27 cellular contexts compared by ENCODE assay signal in genomic region chr11:39177678-39178077, GRCh38.
"Had no signal": no experiment of that assay in that cellular context is flagged by ENCODE, and none has a peak within 500 bp of the region (broad histone marks: within the 10 kb centered on the region; RNA-seq: fewer than 3 reads in every experiment).

No MANE protein-coding gene starts in this region.

- FAIRE-seq: urothelium cell line had no signal

- H3K4me1 ChIP-seq: suprapubic skin, testis, thyroid gland, tibial artery, tibial nerve, transverse colon, upper lobe of left lung, upper lobe of right lung, uterus, vagina had no signal

- H3K9me3 ChIP-seq: stomach, suprapubic skin, testis, thoracic aorta, thyroid gland, tibial artery, tibial nerve, transverse colon, upper lobe of left lung, upper lobe of right lung, uterus, vagina had no signal

- ATAC-seq: stimulated activated effector memory CD8-positive, alpha-beta T cell treated with anti-CD3 and anti-CD28 coated beads, Interleukin-12 subunit alpha, Interleukin-12 subunit beta, amount 100 ng/mL, for 72 hours; stimulated activated memory B cell treated with anti-CD40 and anti-IgM and Interleukin-4, amounts not matched to agents 10 μg/mL and 1 μg/mL and 100 μg/mL, for 72 hours; stimulated activated naive B cell treated with anti-CD40 and anti-IgM and Interleukin-4, amounts not matched to agents 10 μg/mL and 1 μg/mL and 100 μg/mL, for 72 hours; stimulated activated naive CD8-positive, alpha-beta T cell treated with anti-CD3 and anti-CD28 coated beads, Interleukin-15, amount 100 ng/mL, for 72 hours; stimulated activated naive CD8-positive, alpha-beta T cell treated with anti-CD3 and anti-CD28 coated beads, Interleukin-15, Interleukin-2, amounts not matched to agents 100 U/mL and 50 U/mL, for 24 hours; upper lobe of right lung had no signal

- H3K36me3 ChIP-seq: stomach, suprapubic skin, thoracic aorta, thyroid gland, tibial artery, tibial nerve, transverse colon, upper lobe of left lung, upper lobe of right lung, uterus, vagina had no signal

- H3K4me3 ChIP-seq: stomach, suprapubic skin, testis, thoracic aorta, thyroid gland, tibial artery, tibial nerve, transverse colon, upper lobe of left lung, upper lobe of right lung, uterus, vagina had no signal

- DNase-seq: stimulated activated CD4-positive, alpha-beta T cell treated with anti-CD3 and anti-CD28 coated beads, Interleukin-2, amount 100 ng/mL, for 48 hours; stimulated activated CD4-positive, alpha-beta T cell treated with anti-CD3 and anti-CD28 coated beads, Interleukin-4, amount 100 ng/mL, for 1 hour; stimulated activated CD4-positive, alpha-beta T cell treated with anti-CD3 and anti-CD28 coated beads, Interleukin-4, amount 100 ng/mL, for 24 hours; stimulated activated CD4-positive, alpha-beta T cell treated with anti-CD3 and anti-CD28 coated beads, Interleukin-4, amount 100 ng/mL, for 4 hours; stimulated activated CD8-positive, alpha-beta memory T cell treated with anti-CD3 and anti-CD28 coated beads, Interleukin-4, amount 100 ng/mL, for 48 hours; stimulated activated naive B cell treated with anti-CD40 and anti-IgM and Interleukin-4, amounts not matched to agents 10 μg/mL and 1 μg/mL and 100 μg/mL, for 72 hours; stimulated activated naive CD4-positive, alpha-beta T cell; stimulated activated naive CD4-positive, alpha-beta T cell treated with Interleukin-2 at 50 U/mL for 16 hours; stimulated activated naive CD8-positive, alpha-beta T cell treated with anti-CD3 and anti-CD28 coated beads, Interleukin-15, amount 100 ng/mL, for 72 hours; stimulated activated naive CD8-positive, alpha-beta T cell treated with anti-CD3 and anti-CD28 coated beads, Interleukin-15, Interleukin-2, amounts not matched to agents 100 U/mL and 50 U/mL, for 24 hours; stomach; substantia nigra; testis; thyroid gland; tibial artery; transverse colon; trophoblast cell; upper lobe of left lung; upper lobe of right lung; uterus had no signal

- H3K27me3 ChIP-seq: stomach, suprapubic skin, testis, thyroid gland, tibial artery, tibial nerve, transverse colon, upper lobe of left lung, upper lobe of right lung, vagina had no signal

- H3K27ac ChIP-seq: stomach, suprapubic skin, testis, thoracic aorta, thyroid gland, tibial artery, tibial nerve, transverse colon, upper lobe of left lung, upper lobe of right lung, uterus, vagina had no signal
